Comparison of ENCODE assay signal across 17 cellular contexts in genomic region chr20:50266293-50267040, GRCh38.
DNase-seq lines count a peak whose midpoint lies in the region; ATAC-seq and TF ChIP-seq lines count a peak whose summit lies in the region.
"Had no signal": no experiment of that assay in that cellular context is flagged by ENCODE, and none has a peak within 500 bp of the region (broad histone marks: within the 10 kb centered on the region; RNA-seq: fewer than 3 reads in every experiment).

No MANE protein-coding gene starts in this region.

- no peak for TF ChIP-seq EP300 in tibial nerve (IDR thresholded peaks at IDR 0.05)

- H2AFZ ChIP-seq in IMR-90 (replicated peaks; ENCODE audit: low read length, poor library complexity) = peak overlapping the region; percentile 58
- H2AFZ ChIP-seq: parathyroid adenoma had no signal

- peak overlapping the region; percentile 63; the same call in 1 of the 2 replicates for H2BK20ac ChIP-seq in IMR-90 (ENCODE audit: low read depth, low read length)

- intact Hi-C loops in IMR-90 (cut with micrococcal nuclease) = no loop called here
- intact Hi-C loops in breast epithelium (cut with DNase I; ENCODE audit: low total_unique reads) = no loop called here

- BruUV-seq in IMR-90 (replicated peaks; lab: Mats Ljungman, UMichigan) = no TSS peak

- H4K8ac ChIP-seq in IMR-90 (ENCODE audit: low read depth in 2 of 2, low read length in 2 of 2) = peak overlapping the region; percentile 41 to 58; a peak in 2 of 4 replicates

- 0 out of 2 replicates have a peak overlapping the region, but pooled peaks have one; percentile 21 for H3K14ac ChIP-seq in IMR-90 (replicated peaks; ENCODE audit: low read depth, low read length)

- TF ChIP-seq RAD21 in IMR-90 (IDR thresholded peaks at IDR 0.05; ENCODE audit: low read length) = no peak

- peak overlapping the region; percentile 76 for H2AK9ac ChIP-seq in IMR-90 (replicated peaks; ENCODE audit: low read depth, low read length, poor library complexity)

- H3K4me1 Mint-ChIP-seq in mesothelial cell of epicardium = no peaks in the 10 kb centered on the region

- no peak overlapping the region for H3K23ac ChIP-seq in IMR-90 (ENCODE audit: low read depth, low read length)

- no peaks in the 10 kb centered on the region for H3K27me3 Mint-ChIP-seq in mesothelial cell of epicardium (ENCODE audit: low read depth)

- no peaks in the 10 kb centered on the region for H3K9me3 Mint-ChIP-seq in mesothelial cell of epicardium
- H3K9me3 Mint-ChIP-seq: activated naive CD4-positive, alpha-beta T cell treated with anti-CD3 and anti-CD28 coated beads, Interleukin-2, amount 50 U/mL, for 72 hours; memory B cell had no signal

- H3K9ac ChIP-seq in IMR-90 (ENCODE audit: low read depth, low read length) (no peak overlapping the region), mucosa of stomach (ENCODE audit: low read length) (peak overlapping the region; percentile 61)
- H3K9ac ChIP-seq: parathyroid adenoma had no signal

- H3K4me3 Mint-ChIP-seq in mesothelial cell of epicardium = no peak overlapping the region
- H3K4me3 Mint-ChIP-seq: activated CD4-positive, alpha-beta T cell treated with anti-CD3 and anti-CD28 coated beads for 36 hours; memory B cell had no signal

- H3K36me3 ChIP-seq in IMR-90 (ENCODE audit: control insufficient read depth, insufficient read depth, low read length) (no peaks in the 10 kb centered on the region), breast epithelium (no peaks in the 10 kb centered on the region), mucosa of stomach (ENCODE audit: control insufficient read depth, insufficient read depth, low read length) (no peaks in the 10 kb centered on the region), tibial nerve (no peaks in the 10 kb centered on the region)
- H3K36me3 ChIP-seq: BE2C had no signal

- H3K4me2 ChIP-seq in IMR-90 (ENCODE audit: low read depth, low read length) = no peak overlapping the region

- TF ChIP-seq CTCF in IMR-90 (conservative IDR thresholded peaks at IDR 0.05; ENCODE audit: low read depth, low read length) (no peak), breast epithelium (IDR thresholded peaks at IDR 0.05) (no peak), tibial nerve (IDR thresholded peaks at IDR 0.05) (no peak), mesothelial cell of epicardium (IDR thresholded peaks at IDR 0.05; ENCODE audit: unreplicated experiment) (no peak)

- H3K4me1 ChIP-seq in IMR-90 (ENCODE audit: control insufficient read depth, insufficient read depth, low read length) (peaks cover 6% of the 10 kb centered on the region; the same call in 1 of the 2 replicates), breast epithelium (peaks cover 13 to 17% of the 10 kb centered on the region in 2 donors), mucosa of stomach (ENCODE audit: control insufficient read depth, insufficient read depth, low read length) (peaks cover 22% of the 10 kb centered on the region), tibial nerve (peaks cover 0 to 53% (median 20%) of the 10 kb centered on the region in 4 donors)
- H3K4me1 ChIP-seq: parathyroid adenoma had no signal

- POLR2A ChIA-PET in IMR-90 (lab: Charles Lee; ENCODE audit: unreplicated experiment) = no interaction called here

- H4K5ac ChIP-seq in IMR-90 (ENCODE audit: low read depth, low read length) = no peak overlapping the region; the same call in 1 of the 2 replicates

- H3K79me1 ChIP-seq in IMR-90 (ENCODE audit: low read depth in 1 of 2, low read length in 2 of 2) = no peaks in the 10 kb centered on the region

- no peak for DNase-seq in IMR-90
- DNase-seq in breast epithelium (ENCODE audit: low spot score in 2 of 2) = no peak
- DNase-seq in tibial nerve (ENCODE audit: low spot score in 2 of 2) = no peak
- no peak for DNase-seq in mesothelial cell of epicardium (ENCODE audit: low spot score in 2 of 2, unreplicated experiment in 2 of 2)
- no peak for DNase-seq in LoVo (ENCODE audit: low spot score)
- DNase-seq in effector CD8-positive, alpha-beta T cell (lab: John Stamatoyannopoulos, UW) = no peak
- DNase-seq: activated CD4-positive, alpha-beta T cell treated with anti-CD3 and anti-CD28 coated beads for 36 hours; activated T-cell treated with anti-CD3 and anti-CD28 coated beads for 4 hours; BE2C; Kasumi-1; NCI-H146; NCI-H345; SIG-M5 had no signal

- no peaks in the 10 kb centered on the region for H3K27me3 ChIP-seq in IMR-90 (ENCODE audit: control insufficient read depth, insufficient read depth, low read length)
- H3K27me3 ChIP-seq in breast epithelium = no peaks in the 10 kb centered on the region
- no peaks in the 10 kb centered on the region for H3K27me3 ChIP-seq in mucosa of stomach (ENCODE audit: control insufficient read depth, insufficient read depth, low read length)
- no peaks in the 10 kb centered on the region for H3K27me3 ChIP-seq in tibial nerve
- H3K27me3 ChIP-seq: BE2C had no signal

- H2BK15ac ChIP-seq in IMR-90 (ENCODE audit: low read depth, low read length) = peak overlapping the region; percentile 0; the same call in 1 of the 3 replicates

- TF ChIP-seq POLR2A in IMR-90 (IDR thresholded peaks at IDR 0.05; ENCODE audit: low read depth, low read length) (no peak), breast epithelium (IDR thresholded peaks at IDR 0.05) (no peak), tibial nerve (IDR thresholded peaks at IDR 0.05) (no peak)

- peak overlapping the region; percentile 51 for H4K91ac ChIP-seq in IMR-90 (ENCODE audit: insufficient read depth, low read depth, low read length)

- no peak overlapping the region for H3K27ac ChIP-seq in IMR-90 (ENCODE audit: insufficient read depth, low read length)
- peak overlapping the region; percentile 83 to 89 for H3K27ac ChIP-seq in breast epithelium
- H3K27ac ChIP-seq in tibial nerve = peak overlapping the region; percentile 69 to 92 (median 78)
- H3K27ac ChIP-seq: parathyroid adenoma had no signal

- no peak overlapping the region for H3K27ac Mint-ChIP-seq in mesothelial cell of epicardium
- H3K27ac Mint-ChIP-seq: activated CD4-positive, alpha-beta T cell treated with anti-CD3 and anti-CD28 coated beads for 36 hours; memory B cell had no signal

- peak overlapping the region; percentile 1; the same call in 1 of the 2 replicates for H2BK120ac ChIP-seq in IMR-90 (ENCODE audit: low read depth, low read length)

- H3K4me3 ChIP-seq in IMR-90 (ENCODE audit: insufficient read depth, low read depth, low read length) = no peak overlapping the region
- H3K4me3 ChIP-seq in breast epithelium = peak overlapping the region in 1 of 3 donors; percentile 21
- H3K4me3 ChIP-seq in mucosa of stomach (ENCODE audit: low read length) = no peak overlapping the region
- no peak overlapping the region for H3K4me3 ChIP-seq in tibial nerve

- in situ Hi-C loops in IMR-90 (cut with MboI; ENCODE audit: low sequenced_read_pairs) = no loop called here

- H3K56ac ChIP-seq in IMR-90 (ENCODE audit: extremely low read depth, insufficient read depth, low read length) = no peak overlapping the region

- H3K18ac ChIP-seq in IMR-90 (ENCODE audit: low read depth, low read length) = no peak overlapping the region; the same call in 1 of the 2 replicates

- WGBS in IMR-90 (ENCODE audit: extremely low coverage in 2 of 2, insufficient read length in 1 of 2), 2 experiments = no CpG with 5 or more reads among the region's 10 CpGs
- WGBS in tibial nerve, 2 donors = 56 to 64% methylated on average over 10 of the region's 10 CpGs

- ATAC-seq in IMR-90 (ENCODE audit: low read depth) = no peak
- ATAC-seq: activated CD4-positive, alpha-beta T cell treated with anti-CD3 and anti-CD28 coated beads for 36 hours; activated naive CD4-positive, alpha-beta T cell treated with anti-CD3 and anti-CD28 coated beads, Interleukin-2, amount 50 U/mL, for 72 hours had no signal

- no peaks in the 10 kb centered on the region; the same call in 1 of the 2 replicates for H4K20me1 ChIP-seq in IMR-90 (ENCODE audit: insufficient read depth, low read length)

- peak overlapping the region; percentile 87 for H2AK5ac ChIP-seq in IMR-90 (ENCODE audit: low read depth, low read length)

- H3K9me1 ChIP-seq in IMR-90 (ENCODE audit: insufficient read depth, low read length) = peaks cover 4% of the 10 kb centered on the region

- CTCF ChIA-PET in IMR-90 (lab: Yijun Ruan, JAX) = no interaction called here

- dilution Hi-C loops in IMR-90 (cut with HindIII; ENCODE audit: low sequenced_read_pairs, unreplicated experiment) = no loop called here

- H2BK5ac ChIP-seq in IMR-90 (ENCODE audit: low read depth, low read length, poor library complexity, severe bottlenecking) = no peak overlapping the region

- peak overlapping the region; percentile 76 for H3K4ac ChIP-seq in IMR-90 (ENCODE audit: low read depth, low read length)

- H3K9me3 ChIP-seq in IMR-90 (ENCODE audit: control insufficient read depth, insufficient read depth, low read length) = no peaks in the 10 kb centered on the region
- no peaks in the 10 kb centered on the region for H3K9me3 ChIP-seq in breast epithelium
- no peaks in the 10 kb centered on the region for H3K9me3 ChIP-seq in mucosa of stomach (ENCODE audit: control insufficient read depth, low read length)
- H3K9me3 ChIP-seq in tibial nerve = no peaks in the 10 kb centered on the region
- H3K9me3 ChIP-seq: BE2C had no signal

- no peaks in the 10 kb centered on the region for H3K36me3 Mint-ChIP-seq in mesothelial cell of epicardium
- H3K36me3 Mint-ChIP-seq: activated naive CD4-positive, alpha-beta T cell treated with anti-CD3 and anti-CD28 coated beads, Interleukin-2, amount 50 U/mL, for 72 hours; memory B cell had no signal

TF ChIP-seq in IMR-90, 13 proteins besides CTCF, POLR2A, EP300 and RAD21 (continues in another document):
- TF ChIP-seq RCOR1 (IDR thresholded peaks at IDR 0.05; ENCODE audit: insufficient replicate concordance, low read length) (no peak), CHD1 (IDR thresholded peaks at IDR 0.05; ENCODE audit: low read depth, low read length) (no peak), CEBPB (IDR thresholded peaks at IDR 0.05; ENCODE audit: low read depth, low read length) (no peak), SMC3 (IDR thresholded peaks at IDR 0.05; ENCODE audit: low read depth, low read length) (no peak), FOS (IDR thresholded peaks at IDR 0.05; ENCODE audit: low read depth, low read length) (no peak), RFX5 (IDR thresholded peaks at IDR 0.05; ENCODE audit: low read depth, low read length) (no peak), MXI1 (IDR thresholded peaks at IDR 0.05; ENCODE audit: borderline replicate concordance, low read depth, low read length) (no peak), ELK1 (IDR thresholded peaks at IDR 0.05; ENCODE audit: borderline replicate concordance, low read depth, low read length) (no peak), MAZ (IDR thresholded peaks at IDR 0.05; ENCODE audit: borderline replicate concordance, low read depth, low read length) (no peak)
